In the genomic region with DNA sequence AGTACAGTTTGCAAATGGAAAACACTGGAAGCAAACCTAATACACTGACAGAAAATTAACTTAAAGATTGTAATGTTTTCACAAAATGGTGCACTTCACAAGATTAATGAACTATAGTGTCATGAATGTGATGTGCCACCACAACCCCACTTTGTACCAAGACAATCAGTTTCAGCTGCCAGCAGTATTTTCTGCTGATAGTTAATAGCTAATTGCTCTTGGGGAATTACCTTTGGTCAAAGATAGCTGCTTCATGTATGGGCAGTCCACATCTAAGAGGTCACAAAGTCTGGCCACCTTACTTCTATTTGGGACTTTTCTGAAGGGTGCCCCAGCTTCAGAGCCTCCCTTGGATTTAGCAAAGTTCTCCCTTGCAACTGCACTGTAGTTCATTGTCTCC, we compare ENCODE assay signal across 19 cellular contexts.
"Had no signal": no experiment of that assay in that cellular context is flagged by ENCODE, and none has a peak within 500 bp of the region (broad histone marks: within the 10 kb centered on the region; RNA-seq: fewer than 3 reads in every experiment).

No MANE protein-coding gene starts in this region.

- H3K9me3 Mint-ChIP-seq: activated naive CD4-positive, alpha-beta T cell treated with anti-CD3 and anti-CD28 coated beads for 36 hours; activated naive CD8-positive, alpha-beta T cell treated with anti-CD3 and anti-CD28 coated beads, Interleukin-2, amount 50 U/mL, for 24 hours; activated T-helper 2 cell treated with anti-CD3 and anti-CD28 coated beads, Interferon-gamma antibody, Interleukin-2, Interleukin-4, amounts not matched to agents 10 μg/mL and 5 μg/mL and 100 μg/mL, durations not matched to agents 14 hours and 24 hours and 36 hours; dendritic cell treated with granulocyte-macrophage colony-stimulating factor and Interleukin-4, amounts not matched to agents 40 ng/mL and 50 ng/mL, for 4 days; naive thymus-derived CD8-positive, alpha-beta T cell; stimulated activated naive B cell treated with anti-CD40 and anti-IgM and Interleukin-4, amounts not matched to agents 10 μg/mL and 1 μg/mL and 100 μg/mL, for 72 hours had no signal

- H3K27me3 Mint-ChIP-seq: activated naive CD8-positive, alpha-beta T cell treated with anti-CD3 and anti-CD28 coated beads, Interleukin-2, amount 50 U/mL, for 24 hours; dendritic cell treated with granulocyte-macrophage colony-stimulating factor and Interleukin-4, amounts not matched to agents 40 ng/mL and 50 ng/mL, for 4 days; effector memory CD8-positive, alpha-beta T cell; stimulated activated naive B cell treated with anti-CD40 and anti-IgM and Interleukin-4, amounts not matched to agents 10 μg/mL and 1 μg/mL and 100 μg/mL, for 72 hours had no signal

- H3K4me1 Mint-ChIP-seq: activated naive CD8-positive, alpha-beta T cell treated with anti-CD3 and anti-CD28 coated beads, Interleukin-2, amount 50 U/mL, for 24 hours; naive thymus-derived CD8-positive, alpha-beta T cell; stimulated activated naive B cell treated with anti-CD40 and anti-IgM and Interleukin-4, amounts not matched to agents 10 μg/mL and 1 μg/mL and 100 μg/mL, for 72 hours had no signal

- H3K27ac ChIP-seq: neutrophil, tibial artery, uterus had no signal

- ATAC-seq: activated CD4-positive, CD25-positive, alpha-beta regulatory T cell treated with anti-CD3 and anti-CD28 coated beads, Interleukin-2, amount 50 U/mL, for 24 hours; activated naive CD8-positive, alpha-beta T cell treated with anti-CD3 and anti-CD28 coated beads, Interleukin-2, amount 50 U/mL, for 24 hours; effector memory CD8-positive, alpha-beta T cell; naive thymus-derived CD8-positive, alpha-beta T cell; stimulated activated naive B cell treated with anti-CD40 and anti-IgM and Interleukin-4, amounts not matched to agents 10 μg/mL and 1 μg/mL and 100 μg/mL, for 72 hours had no signal

- H3K4me3 Mint-ChIP-seq: activated naive CD4-positive, alpha-beta T cell treated with anti-CD3 and anti-CD28 coated beads for 36 hours; activated naive CD8-positive, alpha-beta T cell treated with anti-CD3 and anti-CD28 coated beads, Interleukin-2, amount 50 U/mL, for 24 hours; dendritic cell treated with granulocyte-macrophage colony-stimulating factor and Interleukin-4, amounts not matched to agents 40 ng/mL and 50 ng/mL, for 4 days; effector memory CD8-positive, alpha-beta T cell; naive thymus-derived CD8-positive, alpha-beta T cell; stimulated activated naive B cell treated with anti-CD40 and anti-IgM and Interleukin-4, amounts not matched to agents 10 μg/mL and 1 μg/mL and 100 μg/mL, for 72 hours had no signal

- H3K4me1 ChIP-seq: tibial artery, uterus had no signal

- H3K27me3 ChIP-seq: neutrophil, tibial artery, uterus had no signal

- H3K36me3 Mint-ChIP-seq: naive thymus-derived CD8-positive, alpha-beta T cell; stimulated activated naive B cell treated with anti-CD40 and anti-IgM and Interleukin-4, amounts not matched to agents 10 μg/mL and 1 μg/mL and 100 μg/mL, for 72 hours had no signal

- H3K9me3 ChIP-seq: neutrophil, tibial artery, uterus had no signal

- H3K36me3 ChIP-seq: neutrophil, tibial artery, uterus had no signal

- DNase-seq: activated CD4-positive, alpha-beta T cell treated with anti-CD3 and anti-CD28 coated beads, Interleukin-2, amount 50 U/mL, for 4 hours; activated naive CD4-positive, alpha-beta T cell treated with anti-CD3 and anti-CD28 coated beads for 36 hours; activated naive CD8-positive, alpha-beta T cell treated with anti-CD3 and anti-CD28 coated beads, Interleukin-2, amount 50 U/mL, for 24 hours; aorta; effector memory CD8-positive, alpha-beta T cell; foreskin melanocyte; head of caudate nucleus; kidney glomerular epithelial cell; mesenchymal stem cell; naive thymus-derived CD8-positive, alpha-beta T cell; posterior cingulate gyrus; stimulated activated CD4-positive, alpha-beta T cell treated with anti-CD3 and anti-CD28 coated beads, Interleukin-2, amount 100 ng/mL, for 48 hours; stimulated activated naive B cell treated with anti-CD40 and anti-IgM and Interleukin-4, amounts not matched to agents 10 μg/mL and 1 μg/mL and 100 μg/mL, for 72 hours; tibial artery; uterus had no signal

- H3K4me3 ChIP-seq: tibial artery, uterus had no signal

- H3K27ac Mint-ChIP-seq: activated naive CD4-positive, alpha-beta T cell treated with anti-CD3 and anti-CD28 coated beads for 36 hours; activated naive CD8-positive, alpha-beta T cell treated with anti-CD3 and anti-CD28 coated beads, Interleukin-2, amount 50 U/mL, for 24 hours; activated T-helper 2 cell treated with anti-CD3 and anti-CD28 coated beads, Interferon-gamma antibody, Interleukin-2, Interleukin-4, amounts not matched to agents 10 μg/mL and 5 μg/mL and 100 μg/mL, durations not matched to agents 14 hours and 24 hours and 36 hours; dendritic cell treated with granulocyte-macrophage colony-stimulating factor and Interleukin-4, amounts not matched to agents 40 ng/mL and 50 ng/mL, for 4 days; effector memory CD8-positive, alpha-beta T cell; naive thymus-derived CD8-positive, alpha-beta T cell; stimulated activated naive B cell treated with anti-CD40 and anti-IgM and Interleukin-4, amounts not matched to agents 10 μg/mL and 1 μg/mL and 100 μg/mL, for 72 hours had no signal
